12 cellular contexts compared by ENCODE assay signal in the genomic region with DNA sequence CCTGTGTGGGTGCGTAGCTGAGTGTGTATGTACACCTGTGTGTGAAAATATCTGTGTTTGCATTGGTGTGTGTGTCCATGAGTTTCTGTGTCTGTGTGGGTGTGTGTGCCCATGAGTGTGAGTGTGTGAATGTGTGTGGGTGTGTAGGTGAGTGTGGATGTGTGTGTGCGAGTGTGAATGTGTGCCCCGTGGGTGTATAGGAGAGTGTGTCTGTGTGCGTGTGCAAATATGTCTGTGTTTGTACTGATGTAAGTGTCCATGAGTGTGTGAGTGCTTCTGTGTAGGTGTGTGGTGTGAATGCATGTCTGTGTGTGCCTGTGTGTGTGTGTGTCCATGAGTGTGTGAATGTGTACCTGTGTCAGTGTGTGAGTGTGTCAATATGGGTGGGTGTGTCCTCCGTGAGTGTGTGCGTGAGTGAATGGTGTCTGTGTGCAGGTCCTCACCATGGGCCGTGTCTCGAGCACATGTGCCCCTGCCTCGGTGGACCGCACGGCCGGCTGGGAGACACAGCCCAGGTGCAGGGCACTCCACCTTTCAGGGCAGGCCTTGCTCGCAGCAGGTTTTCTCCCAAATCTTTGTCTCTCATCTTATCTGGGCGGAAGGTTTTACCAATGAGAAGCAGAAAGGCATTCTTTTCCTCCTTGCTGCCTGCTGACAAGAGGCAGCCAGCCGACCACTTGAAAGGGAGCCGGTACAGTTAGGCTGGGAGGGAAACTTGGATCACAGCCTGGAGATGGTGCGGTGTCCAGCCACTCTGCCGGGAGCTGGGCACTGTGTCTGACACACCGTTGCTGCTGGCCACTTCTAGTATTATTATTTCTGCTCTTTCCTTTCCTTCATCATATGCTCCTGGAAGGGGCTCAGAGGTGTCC.
DNase-seq lines count a peak whose midpoint lies in the region; ATAC-seq and TF ChIP-seq lines count a peak whose summit lies in the region.
"Had no signal": no experiment of that assay in that cellular context is flagged by ENCODE, and none has a peak within 500 bp of the region (broad histone marks: within the 10 kb centered on the region; RNA-seq: fewer than 3 reads in every experiment).

No MANE protein-coding gene starts in this region.

- H3K27me3 ChIP-seq in adrenal gland (no peaks in the 10 kb centered on the region), heart right ventricle (peaks cover 0 to 22% (median 9%) of the 10 kb centered on the region in 7 donors), stomach (no peaks in the 10 kb centered on the region)
- H3K27me3 ChIP-seq: ovary had no signal

- intact Hi-C loops in adrenal gland (cut with DNase I): no loop called here
- intact Hi-C loops in heart right ventricle (cut with DNase I): no loop called here
- intact Hi-C loops in stomach (cut with DNase I; ENCODE audit: low total_unique reads): no loop called here

- ATAC-seq in activated CD8-positive, alpha-beta memory T cell treated with anti-CD3 and anti-CD28 coated beads, Interleukin-2, amount 10 ng/mL, durations not matched to agents 7 days and 5 days: no peak
- ATAC-seq in heart right ventricle: peak in 6 of 8 donors; percentile 39 to 77 (median 60)

- H3K4me3 Mint-ChIP-seq in activated CD8-positive, alpha-beta memory T cell treated with anti-CD3 and anti-CD28 coated beads, Interleukin-2, amount 10 ng/mL, durations not matched to agents 7 days and 5 days: no peak overlapping the region

- H3K4me3 ChIP-seq in adrenal gland: no peak overlapping the region
- H3K4me3 ChIP-seq in heart right ventricle: no peak overlapping the region
- H3K4me3 ChIP-seq in stomach: no peak overlapping the region
- H3K4me3 ChIP-seq: ovary had no signal

- peak; percentile 30 for DNase-seq in activated CD8-positive, alpha-beta memory T cell treated with anti-CD3 and anti-CD28 coated beads for 24 hours
- DNase-seq in activated CD8-positive, alpha-beta memory T cell treated with anti-CD3 and anti-CD28 coated beads, Interleukin-2, amount 10 ng/mL, durations not matched to agents 7 days and 5 days: no peak
- DNase-seq in adrenal gland (peak in 6 of 7 donors; percentile 56 to 77 (median 71)), heart right ventricle (no peak), stomach (peak; percentile 46), T-helper 1 cell (no peak), NCI-H1930 (lab: John Stamatoyannopoulos, UW) (no peak), GOT3 (lab: John Stamatoyannopoulos, UW) (no peak)
- DNase-seq: NCI-H2081; stimulated activated CD4-positive, alpha-beta T cell treated with anti-CD3 and anti-CD28 coated beads, Interleukin-4, amount 100 ng/mL, for 24 hours; T1000 had no signal

- H3K27ac ChIP-seq in adrenal gland (no peak overlapping the region), heart right ventricle (no peak overlapping the region), stomach (no peak overlapping the region)
- H3K27ac ChIP-seq: ovary had no signal

- H3K9me3 Mint-ChIP-seq in activated CD8-positive, alpha-beta memory T cell treated with anti-CD3 and anti-CD28 coated beads, Interleukin-2, amount 10 ng/mL, durations not matched to agents 7 days and 5 days (ENCODE audit: low read depth): no peaks in the 10 kb centered on the region

- no peak for TF ChIP-seq EP300 in stomach (IDR thresholded peaks at IDR 0.05)

- no peak for TF ChIP-seq CTCF in adrenal gland (IDR thresholded peaks at IDR 0.05)
- no peak for TF ChIP-seq CTCF in heart right ventricle (IDR thresholded peaks at IDR 0.05)
- TF ChIP-seq CTCF in stomach (IDR thresholded peaks at IDR 0.05): no peak

- WGBS in adrenal gland, 4 donors: 62 to 70% (median 65%) methylated on average over 18 to 19 of the region's 19 CpGs
- WGBS in heart right ventricle, 2 donors: 65 to 68% methylated on average over 19 of the region's 19 CpGs
- WGBS in stomach, 5 donors: 43 to 61% (median 57%) methylated on average over 19 of the region's 19 CpGs

- no peaks in the 10 kb centered on the region for H3K36me3 Mint-ChIP-seq in activated CD8-positive, alpha-beta memory T cell treated with anti-CD3 and anti-CD28 coated beads, Interleukin-2, amount 10 ng/mL, durations not matched to agents 7 days and 5 days

- H3K36me3 ChIP-seq in adrenal gland (replicated peaks in 1 of 2) (no peaks in the 10 kb centered on the region), heart right ventricle (no peaks in the 10 kb centered on the region), stomach (no peaks in the 10 kb centered on the region)
- H3K36me3 ChIP-seq: ovary had no signal

- TF ChIP-seq POLR2A in adrenal gland (IDR thresholded peaks at IDR 0.05): no peak
- TF ChIP-seq POLR2A in stomach (IDR thresholded peaks at IDR 0.05): peak in 1 of 4 donors; percentile 46

- H3K27me3 Mint-ChIP-seq in activated CD8-positive, alpha-beta memory T cell treated with anti-CD3 and anti-CD28 coated beads, Interleukin-2, amount 10 ng/mL, durations not matched to agents 7 days and 5 days: no peaks in the 10 kb centered on the region

- H3K9me3 ChIP-seq in adrenal gland (replicated peaks in 1 of 3) (no peaks in the 10 kb centered on the region), heart right ventricle (no peaks in the 10 kb centered on the region), stomach (no peaks in the 10 kb centered on the region)
- H3K9me3 ChIP-seq: ovary had no signal

- CTCF ChIA-PET in activated CD8-positive, alpha-beta memory T cell treated with anti-CD3 and anti-CD28 coated beads, Interleukin-2, amount 10 ng/mL, durations not matched to agents 7 days and 5 days (lab: Charles Lee): no interaction called here

- H3K4me1 Mint-ChIP-seq in activated CD8-positive, alpha-beta memory T cell treated with anti-CD3 and anti-CD28 coated beads, Interleukin-2, amount 10 ng/mL, durations not matched to agents 7 days and 5 days: peaks cover 15% of the 10 kb centered on the region

- H3K27ac Mint-ChIP-seq in activated CD8-positive, alpha-beta memory T cell treated with anti-CD3 and anti-CD28 coated beads, Interleukin-2, amount 10 ng/mL, durations not matched to agents 7 days and 5 days: no peak overlapping the region

- H3K4me1 ChIP-seq in adrenal gland (replicated peaks in 1 of 2) (peaks cover 13 to 18% of the 10 kb centered on the region in 2 donors), heart right ventricle (peaks cover 4 to 30% (median 20%) of the 10 kb centered on the region in 9 donors), stomach (peaks cover 19 to 50% (median 37%) of the 10 kb centered on the region in 4 donors)

Comparison
In these comparisons a context has a peak if more than half of its experiments do, and no peak if none do; other contexts are left out.
1. DNase-seq: peak in activated CD8-positive, alpha-beta memory T cell treated with anti-CD3 and anti-CD28 coated beads for 24 hours (single experiment), adrenal gland (6 of 7) and stomach (single experiment); none in activated CD8-positive, alpha-beta memory T cell treated with anti-CD3 and anti-CD28 coated beads, Interleukin-2, amount 10 ng/mL, durations not matched to agents 7 days and 5 days (single experiment), heart right ventricle (0 of 2), T-helper 1 cell (0 of 5), NCI-H1930 (0 of 2) and GOT3 (single experiment).